8 cellular contexts compared by ENCODE assay signal in genomic region chr18:54209471-54210180, GRCh38. TPM values are rescaled to one million over a fixed set of nuclear protein-coding genes. Genes with fewer than 3 reads are reported as not detected.
A peak's percentile ranks its signal among the peaks of the same experiment; 100 is the strongest.
DNase-seq lines count a peak whose midpoint lies in the region; ATAC-seq lines count a peak whose summit lies in the region.

No MANE protein-coding gene starts in this region.

- H3K4me1 Mint-ChIP-seq in activated naive CD4-positive, alpha-beta T cell treated with anti-CD3 and anti-CD28 coated beads, Interleukin-2, amount 50 U/mL, for 24 hours: peaks cover 70% of the 10 kb centered on the region
- H3K4me1 Mint-ChIP-seq in activated CD4-positive, alpha-beta memory T cell treated with anti-CD3 and anti-CD28 coated beads, Interleukin-2, amount 10 ng/mL, durations not matched to agents 7 days and 5 days: peaks cover 45% of the 10 kb centered on the region
- peaks cover 74% of the 10 kb centered on the region for H3K4me1 Mint-ChIP-seq in stimulated activated naive CD8-positive, alpha-beta T cell treated with anti-CD3 and anti-CD28 coated beads, Interleukin-15, Interleukin-2, amounts not matched to agents 100 ng/mL and 50 ng/mL, for 24 hours (ENCODE audit: low read depth)

- POLR2A ChIA-PET in activated CD4-positive, alpha-beta memory T cell treated with anti-CD3 and anti-CD28 coated beads, Interleukin-2, amount 10 ng/mL, durations not matched to agents 7 days and 5 days (lab: Charles Lee): interaction anchor here (1.0 to 1.5 kb wide), 2 partner anchors 8 to 60 kb away, joined by 3 to 5 read pairs; partner anchors contain the start of gene POLI

- ATAC-seq in HG02938 (IDR thresholded peaks at IDR 0.05; ENCODE audit: unreplicated experiment): peak; percentile 93

- H3K9me3 Mint-ChIP-seq in activated naive CD4-positive, alpha-beta T cell treated with anti-CD3 and anti-CD28 coated beads, Interleukin-2, amount 50 U/mL, for 24 hours: no peaks in the 10 kb centered on the region
- no peaks in the 10 kb centered on the region for H3K9me3 Mint-ChIP-seq in activated CD4-positive, alpha-beta memory T cell treated with anti-CD3 and anti-CD28 coated beads, Interleukin-2, amount 10 ng/mL, durations not matched to agents 7 days and 5 days
- no peaks in the 10 kb centered on the region for H3K9me3 Mint-ChIP-seq in stimulated activated naive CD8-positive, alpha-beta T cell treated with anti-CD3 and anti-CD28 coated beads, Interleukin-15, Interleukin-2, amounts not matched to agents 100 ng/mL and 50 ng/mL, for 24 hours

- H3K27ac ChIP-seq in substantia nigra (ENCODE audit: low read depth, low read length, poor library complexity, severe bottlenecking): no peak overlapping the region

- H3K27me3 Mint-ChIP-seq in activated naive CD4-positive, alpha-beta T cell treated with anti-CD3 and anti-CD28 coated beads, Interleukin-2, amount 50 U/mL, for 24 hours: no peaks in the 10 kb centered on the region
- no peaks in the 10 kb centered on the region for H3K27me3 Mint-ChIP-seq in activated CD4-positive, alpha-beta memory T cell treated with anti-CD3 and anti-CD28 coated beads, Interleukin-2, amount 10 ng/mL, durations not matched to agents 7 days and 5 days
- no peaks in the 10 kb centered on the region for H3K27me3 Mint-ChIP-seq in stimulated activated naive CD8-positive, alpha-beta T cell treated with anti-CD3 and anti-CD28 coated beads, Interleukin-15, Interleukin-2, amounts not matched to agents 100 ng/mL and 50 ng/mL, for 24 hours

- H3K36me3 Mint-ChIP-seq in activated naive CD4-positive, alpha-beta T cell treated with anti-CD3 and anti-CD28 coated beads, Interleukin-2, amount 50 U/mL, for 24 hours: peaks cover 5% of the 10 kb centered on the region
- peaks cover 20% of the 10 kb centered on the region for H3K36me3 Mint-ChIP-seq in activated CD4-positive, alpha-beta memory T cell treated with anti-CD3 and anti-CD28 coated beads, Interleukin-2, amount 10 ng/mL, durations not matched to agents 7 days and 5 days (ENCODE audit: low read depth)
- H3K36me3 Mint-ChIP-seq in stimulated activated naive CD8-positive, alpha-beta T cell treated with anti-CD3 and anti-CD28 coated beads, Interleukin-15, Interleukin-2, amounts not matched to agents 100 ng/mL and 50 ng/mL, for 24 hours (ENCODE audit: low read depth): peaks cover 9% of the 10 kb centered on the region

- peak overlapping the region; percentile 20 for H3K4me3 Mint-ChIP-seq in activated naive CD4-positive, alpha-beta T cell treated with anti-CD3 and anti-CD28 coated beads, Interleukin-2, amount 50 U/mL, for 24 hours
- peak overlapping the region; percentile 5 for H3K4me3 Mint-ChIP-seq in activated CD4-positive, alpha-beta memory T cell treated with anti-CD3 and anti-CD28 coated beads, Interleukin-2, amount 10 ng/mL, durations not matched to agents 7 days and 5 days
- H3K4me3 Mint-ChIP-seq in stimulated activated naive CD8-positive, alpha-beta T cell treated with anti-CD3 and anti-CD28 coated beads, Interleukin-15, Interleukin-2, amounts not matched to agents 100 ng/mL and 50 ng/mL, for 24 hours: peak overlapping the region; percentile 51

- DNase-seq in activated naive CD4-positive, alpha-beta T cell treated with anti-CD3 and anti-CD28 coated beads, Interleukin-2, amount 50 U/mL, for 16 hours: no peak
- no peak for DNase-seq in activated CD4-positive, alpha-beta memory T cell treated with anti-CD3 and anti-CD28 coated beads, Interleukin-2, amount 10 ng/mL, durations not matched to agents 7 days and 5 days
- no peak for DNase-seq in central memory CD4-positive, alpha-beta T cell
- DNase-seq in activated CD8-positive, alpha-beta memory T cell treated with anti-CD3 and anti-CD28 coated beads for 24 hours: no peak
- no peak for DNase-seq in substantia nigra (lab: John Stamatoyannopoulos, UW)

- CTCF ChIA-PET in activated CD4-positive, alpha-beta memory T cell treated with anti-CD3 and anti-CD28 coated beads, Interleukin-2, amount 10 ng/mL, durations not matched to agents 7 days and 5 days (lab: Charles Lee): interaction anchor here (1.0 kb wide), 2 partner anchors 8 to 15 kb away, joined by 3 to 6 read pairs; partner anchors contain the start of gene MBD2

- peak overlapping the region; percentile 86 for H3K27ac Mint-ChIP-seq in activated naive CD4-positive, alpha-beta T cell treated with anti-CD3 and anti-CD28 coated beads, Interleukin-2, amount 50 U/mL, for 24 hours
- H3K27ac Mint-ChIP-seq in activated CD4-positive, alpha-beta memory T cell treated with anti-CD3 and anti-CD28 coated beads, Interleukin-2, amount 10 ng/mL, durations not matched to agents 7 days and 5 days: peak overlapping the region; percentile 67
- H3K27ac Mint-ChIP-seq in stimulated activated naive CD8-positive, alpha-beta T cell treated with anti-CD3 and anti-CD28 coated beads, Interleukin-15, Interleukin-2, amounts not matched to agents 100 ng/mL and 50 ng/mL, for 24 hours: peak overlapping the region; percentile 91

RNA-seq across cellular contexts. Expression of gene MBD2, which starts 14.8 kb away (rescaled TPM):
- 100 to 1,000 TPM; 133 to 134 TPM for total RNA-seq in activated CD4-positive, alpha-beta memory T cell treated with anti-CD3 and anti-CD28 coated beads, Interleukin-2, amount 10 ng/mL, durations not matched to agents 7 days and 5 days

RNA-seq across cellular contexts. Expression of gene POLI, which starts 59.7 kb away (rescaled TPM):
- 10 to 100 TPM; 23.0 to 24.1 TPM for total RNA-seq in activated CD4-positive, alpha-beta memory T cell treated with anti-CD3 and anti-CD28 coated beads, Interleukin-2, amount 10 ng/mL, durations not matched to agents 7 days and 5 days
